ENCODE assay signal across 1 cellular context in the genomic region with DNA sequence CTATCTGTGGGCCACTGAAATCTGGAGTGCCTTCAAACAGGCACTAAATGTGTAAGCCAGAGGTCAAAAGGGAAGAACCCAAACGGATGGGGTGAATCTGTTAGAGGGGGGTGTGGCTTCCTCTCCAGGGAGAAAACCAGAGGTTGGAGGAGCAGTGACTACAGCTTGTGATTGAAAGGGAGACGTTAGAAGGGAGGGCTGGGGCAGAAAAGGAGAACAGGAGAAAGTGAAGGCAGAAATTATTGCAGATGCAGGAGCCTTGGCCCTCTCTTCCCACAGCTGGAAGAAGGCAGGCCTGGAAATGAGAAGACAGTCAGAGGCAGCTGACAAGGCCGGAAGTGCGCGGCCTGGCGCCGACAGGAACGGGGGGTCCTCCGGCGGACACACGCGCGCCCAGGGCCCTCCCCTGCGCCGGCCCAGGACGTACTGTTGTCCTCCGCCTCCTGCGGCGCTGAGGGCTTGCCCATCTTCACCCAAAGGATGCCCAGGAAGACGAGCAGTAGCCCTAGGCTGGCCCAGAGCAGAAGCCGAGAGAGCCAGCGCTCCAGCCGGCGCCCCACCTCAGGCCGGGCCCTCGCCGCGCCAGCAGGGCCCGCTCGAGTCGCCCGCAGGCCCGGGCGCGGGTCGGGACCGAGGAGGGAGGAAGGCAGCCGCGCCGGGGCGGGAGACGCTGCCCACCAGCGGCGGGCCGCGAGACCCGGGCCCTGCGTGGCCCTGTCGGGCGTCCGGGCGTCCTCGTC.
A peak's percentile ranks its signal among the peaks of the same experiment; 100 is the strongest.
TF ChIP-seq lines count a peak whose summit lies in the region.

No MANE protein-coding gene starts in this region.

TF ChIP-seq in HepG2, 621 proteins besides CTCF, POLR2A, EP300 and RAD21 (continued from another document and continues in another):
- TF ChIP-seq, protein P1, sequence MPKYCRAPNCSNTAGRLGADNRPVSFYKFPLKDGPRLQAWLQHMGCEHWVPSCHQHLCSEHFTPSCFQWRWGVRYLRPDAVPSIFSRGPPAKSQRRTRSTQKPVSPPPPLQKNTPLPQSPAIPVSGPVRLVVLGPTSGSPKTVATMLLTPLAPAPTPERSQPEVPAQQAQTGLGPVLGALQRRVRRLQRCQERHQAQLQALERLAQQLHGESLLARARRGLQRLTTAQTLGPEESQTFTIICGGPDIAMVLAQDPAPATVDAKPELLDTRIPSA (CRISPR knock-in tag; IDR thresholded peaks at IDR 0.05; ENCODE audit: borderline replicate concordance), result no peak
- TF ChIP-seq NKX3-1 (CRISPR knock-in tag; IDR thresholded peaks at IDR 0.05), result peak; percentile 33; the same call in 1 of the 2 replicates
- TF ChIP-seq ZNF552 (CRISPR knock-in tag; IDR thresholded peaks at IDR 0.05; ENCODE audit: borderline replicate concordance), result no peak
- 0 out of 2 replicates have a peak, but pooled peaks have one; percentile 61 for TF ChIP-seq HIVEP1 (CRISPR knock-in tag; IDR thresholded peaks at IDR 0.05)
- 0 out of 2 replicates have a peak, but pooled peaks have one; percentile 24 for TF ChIP-seq ZBTB1 (CRISPR knock-in tag; IDR thresholded peaks at IDR 0.05; ENCODE audit: borderline replicate concordance)
- TF ChIP-seq ZNF841 (CRISPR knock-in tag; IDR thresholded peaks at IDR 0.05; ENCODE audit: borderline replicate concordance), result no peak
- TF ChIP-seq, protein P2, sequence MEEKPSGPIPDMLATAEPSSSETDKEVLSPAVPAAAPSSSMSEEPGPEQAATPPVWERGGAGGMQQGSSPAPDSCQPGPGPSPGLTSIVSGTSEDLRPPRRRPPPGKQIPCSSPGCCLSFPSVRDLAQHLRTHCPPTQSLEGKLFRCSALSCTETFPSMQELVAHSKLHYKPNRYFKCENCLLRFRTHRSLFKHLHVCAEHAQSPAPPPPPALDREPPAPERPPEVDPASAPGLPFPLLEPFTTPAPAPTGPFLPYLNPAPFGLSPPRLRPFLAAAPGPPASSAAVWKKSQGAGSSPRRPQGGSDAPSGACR (CRISPR knock-in tag; IDR thresholded peaks at IDR 0.05), result peak; percentile 59; the same call in 1 of the 2 replicates
- no peak; the same call in 1 of the 2 replicates for TF ChIP-seq ZNF143 (CRISPR knock-in tag; IDR thresholded peaks at IDR 0.05)
- TF ChIP-seq SAP130 (CRISPR knock-in tag; IDR thresholded peaks at IDR 0.05; ENCODE audit: low read depth), result peak; percentile 93
- no peak for TF ChIP-seq NBN (conservative IDR thresholded peaks at IDR 0.05)
- TF ChIP-seq, protein P3, sequence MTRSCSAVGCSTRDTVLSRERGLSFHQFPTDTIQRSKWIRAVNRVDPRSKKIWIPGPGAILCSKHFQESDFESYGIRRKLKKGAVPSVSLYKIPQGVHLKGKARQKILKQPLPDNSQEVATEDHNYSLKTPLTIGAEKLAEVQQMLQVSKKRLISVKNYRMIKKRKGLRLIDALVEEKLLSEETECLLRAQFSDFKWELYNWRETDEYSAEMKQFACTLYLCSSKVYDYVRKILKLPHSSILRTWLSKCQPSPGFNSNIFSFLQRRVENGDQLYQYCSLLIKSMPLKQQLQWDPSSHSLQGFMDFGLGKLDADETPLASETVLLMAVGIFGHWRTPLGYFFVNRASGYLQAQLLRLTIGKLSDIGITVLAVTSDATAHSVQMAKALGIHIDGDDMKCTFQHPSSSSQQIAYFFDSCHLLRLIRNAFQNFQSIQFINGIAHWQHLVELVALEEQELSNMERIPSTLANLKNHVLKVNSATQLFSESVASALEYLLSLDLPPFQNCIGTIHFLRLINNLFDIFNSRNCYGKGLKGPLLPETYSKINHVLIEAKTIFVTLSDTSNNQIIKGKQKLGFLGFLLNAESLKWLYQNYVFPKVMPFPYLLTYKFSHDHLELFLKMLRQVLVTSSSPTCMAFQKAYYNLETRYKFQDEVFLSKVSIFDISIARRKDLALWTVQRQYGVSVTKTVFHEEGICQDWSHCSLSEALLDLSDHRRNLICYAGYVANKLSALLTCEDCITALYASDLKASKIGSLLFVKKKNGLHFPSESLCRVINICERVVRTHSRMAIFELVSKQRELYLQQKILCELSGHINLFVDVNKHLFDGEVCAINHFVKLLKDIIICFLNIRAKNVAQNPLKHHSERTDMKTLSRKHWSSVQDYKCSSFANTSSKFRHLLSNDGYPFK (CRISPR knock-in tag; IDR thresholded peaks at IDR 0.05; ENCODE audit: borderline replicate concordance), result peak; percentile 67; the same call in 1 of the 2 replicates
- no peak for TF ChIP-seq CENPT (CRISPR knock-in tag; IDR thresholded peaks at IDR 0.05; ENCODE audit: low read depth)
- TF ChIP-seq GLI4 (CRISPR knock-in tag; IDR thresholded peaks at IDR 0.05; ENCODE audit: borderline replicate concordance), result 0 out of 2 replicates have a peak, but pooled peaks have one; percentile 32
- TF ChIP-seq KMT2A (CRISPR knock-in tag; IDR thresholded peaks at IDR 0.05), result peak; percentile 78
- no peak for TF ChIP-seq ZFP90 (CRISPR knock-in tag; IDR thresholded peaks at IDR 0.05; ENCODE audit: borderline replicate concordance)
- no peak for TF ChIP-seq CHD4 (IDR thresholded peaks at IDR 0.05; ENCODE audit: borderline replicate concordance, low read length)
- TF ChIP-seq TOPORS (CRISPR knock-in tag; IDR thresholded peaks at IDR 0.05), result no peak
- TF ChIP-seq ZNF839 (CRISPR knock-in tag; IDR thresholded peaks at IDR 0.05; ENCODE audit: borderline replicate concordance), result no peak
- TF ChIP-seq, protein P4, sequence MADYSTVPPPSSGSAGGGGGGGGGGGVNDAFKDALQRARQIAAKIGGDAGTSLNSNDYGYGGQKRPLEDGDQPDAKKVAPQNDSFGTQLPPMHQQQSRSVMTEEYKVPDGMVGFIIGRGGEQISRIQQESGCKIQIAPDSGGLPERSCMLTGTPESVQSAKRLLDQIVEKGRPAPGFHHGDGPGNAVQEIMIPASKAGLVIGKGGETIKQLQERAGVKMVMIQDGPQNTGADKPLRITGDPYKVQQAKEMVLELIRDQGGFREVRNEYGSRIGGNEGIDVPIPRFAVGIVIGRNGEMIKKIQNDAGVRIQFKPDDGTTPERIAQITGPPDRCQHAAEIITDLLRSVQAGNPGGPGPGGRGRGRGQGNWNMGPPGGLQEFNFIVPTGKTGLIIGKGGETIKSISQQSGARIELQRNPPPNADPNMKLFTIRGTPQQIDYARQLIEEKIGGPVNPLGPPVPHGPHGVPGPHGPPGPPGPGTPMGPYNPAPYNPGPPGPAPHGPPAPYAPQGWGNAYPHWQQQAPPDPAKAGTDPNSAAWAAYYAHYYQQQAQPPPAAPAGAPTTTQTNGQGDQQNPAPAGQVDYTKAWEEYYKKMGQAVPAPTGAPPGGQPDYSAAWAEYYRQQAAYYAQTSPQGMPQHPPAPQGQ (CRISPR knock-in tag; IDR thresholded peaks at IDR 0.05; ENCODE audit: borderline replicate concordance), result no peak
- TF ChIP-seq PPARG (CRISPR knock-in tag; conservative IDR thresholded peaks at IDR 0.05), result 0 out of 2 replicates have a peak, but pooled peaks have one; percentile 10
- TF ChIP-seq, protein P5, sequence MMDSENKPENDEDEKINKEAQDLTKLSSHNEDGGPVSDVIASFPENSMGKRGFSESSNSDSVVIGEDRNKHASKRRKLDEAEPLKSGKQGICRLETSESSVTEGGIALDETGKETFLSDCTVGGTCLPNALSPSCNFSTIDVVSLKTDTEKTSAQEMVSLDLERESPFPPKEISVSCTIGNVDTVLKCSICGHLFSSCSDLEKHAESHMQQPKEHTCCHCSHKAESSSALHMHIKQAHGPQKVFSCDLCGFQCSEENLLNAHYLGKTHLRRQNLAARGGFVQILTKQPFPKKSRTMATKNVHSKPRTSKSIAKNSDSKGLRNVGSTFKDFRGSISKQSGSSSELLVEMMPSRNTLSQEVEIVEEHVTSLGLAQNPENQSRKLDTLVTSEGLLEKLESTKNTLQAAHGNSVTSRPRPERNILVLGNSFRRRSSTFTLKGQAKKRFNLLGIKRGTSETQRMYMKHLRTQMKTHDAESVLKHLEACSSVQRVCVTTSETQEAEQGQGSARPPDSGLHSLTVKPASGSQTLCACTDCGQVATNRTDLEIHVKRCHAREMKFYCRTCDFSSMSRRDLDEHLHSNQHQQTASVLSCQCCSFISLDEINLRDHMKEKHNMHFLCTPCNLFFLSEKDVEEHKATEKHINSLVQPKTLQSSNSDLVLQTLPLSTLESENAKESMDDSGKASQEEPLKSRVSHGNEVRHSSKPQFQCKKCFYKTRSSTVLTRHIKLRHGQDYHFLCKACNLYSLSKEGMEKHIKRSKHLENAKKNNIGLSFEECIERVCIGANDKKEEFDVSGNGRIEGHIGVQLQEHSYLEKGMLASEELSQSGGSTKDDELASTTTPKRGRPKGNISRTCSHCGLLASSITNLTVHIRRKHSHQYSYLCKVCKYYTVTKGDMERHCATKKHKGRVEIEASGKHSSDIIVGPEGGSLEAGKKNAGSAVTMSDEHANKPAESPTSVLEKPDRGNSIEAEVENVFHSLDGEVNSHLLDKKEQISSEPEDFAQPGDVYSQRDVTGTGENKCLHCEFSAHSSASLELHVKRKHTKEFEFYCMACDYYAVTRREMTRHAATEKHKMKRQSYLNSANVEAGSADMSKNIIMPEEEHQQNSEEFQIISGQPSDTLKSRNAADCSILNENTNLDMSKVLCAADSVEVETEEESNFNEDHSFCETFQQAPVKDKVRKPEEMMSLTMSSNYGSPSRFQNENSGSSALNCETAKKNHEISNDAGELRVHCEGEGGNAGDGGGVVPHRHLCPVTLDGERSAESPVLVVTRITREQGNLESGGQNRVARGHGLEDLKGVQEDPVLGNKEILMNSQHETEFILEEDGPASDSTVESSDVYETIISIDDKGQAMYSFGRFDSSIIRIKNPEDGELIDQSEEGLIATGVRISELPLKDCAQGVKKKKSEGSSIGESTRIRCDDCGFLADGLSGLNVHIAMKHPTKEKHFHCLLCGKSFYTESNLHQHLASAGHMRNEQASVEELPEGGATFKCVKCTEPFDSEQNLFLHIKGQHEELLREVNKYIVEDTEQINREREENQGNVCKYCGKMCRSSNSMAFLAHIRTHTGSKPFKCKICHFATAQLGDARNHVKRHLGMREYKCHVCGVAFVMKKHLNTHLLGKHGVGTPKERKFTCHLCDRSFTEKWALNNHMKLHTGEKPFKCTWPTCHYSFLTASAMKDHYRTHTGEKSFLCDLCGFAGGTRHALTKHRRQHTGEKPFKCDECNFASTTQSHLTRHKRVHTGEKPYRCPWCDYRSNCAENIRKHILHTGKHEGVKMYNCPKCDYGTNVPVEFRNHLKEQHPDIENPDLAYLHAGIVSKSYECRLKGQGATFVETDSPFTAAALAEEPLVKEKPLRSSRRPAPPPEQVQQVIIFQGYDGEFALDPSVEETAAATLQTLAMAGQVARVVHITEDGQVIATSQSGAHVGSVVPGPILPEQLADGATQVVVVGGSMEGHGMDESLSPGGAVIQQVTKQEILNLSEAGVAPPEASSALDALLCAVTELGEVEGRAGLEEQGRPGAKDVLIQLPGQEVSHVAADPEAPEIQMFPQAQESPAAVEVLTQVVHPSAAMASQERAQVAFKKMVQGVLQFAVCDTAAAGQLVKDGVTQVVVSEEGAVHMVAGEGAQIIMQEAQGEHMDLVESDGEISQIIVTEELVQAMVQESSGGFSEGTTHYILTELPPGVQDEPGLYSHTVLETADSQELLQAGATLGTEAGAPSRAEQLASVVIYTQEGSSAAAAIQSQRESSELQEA (CRISPR knock-in tag; IDR thresholded peaks at IDR 0.05; ENCODE audit: not compliant biosample characterization), result peak; percentile 34
- TF ChIP-seq ZNF605 (CRISPR knock-in tag; IDR thresholded peaks at IDR 0.05), result peak; percentile 83
- TF ChIP-seq DMAP1 (CRISPR knock-in tag; IDR thresholded peaks at IDR 0.05), result peak; percentile 26; the same call in 1 of the 2 replicates
- TF ChIP-seq, protein P6, sequence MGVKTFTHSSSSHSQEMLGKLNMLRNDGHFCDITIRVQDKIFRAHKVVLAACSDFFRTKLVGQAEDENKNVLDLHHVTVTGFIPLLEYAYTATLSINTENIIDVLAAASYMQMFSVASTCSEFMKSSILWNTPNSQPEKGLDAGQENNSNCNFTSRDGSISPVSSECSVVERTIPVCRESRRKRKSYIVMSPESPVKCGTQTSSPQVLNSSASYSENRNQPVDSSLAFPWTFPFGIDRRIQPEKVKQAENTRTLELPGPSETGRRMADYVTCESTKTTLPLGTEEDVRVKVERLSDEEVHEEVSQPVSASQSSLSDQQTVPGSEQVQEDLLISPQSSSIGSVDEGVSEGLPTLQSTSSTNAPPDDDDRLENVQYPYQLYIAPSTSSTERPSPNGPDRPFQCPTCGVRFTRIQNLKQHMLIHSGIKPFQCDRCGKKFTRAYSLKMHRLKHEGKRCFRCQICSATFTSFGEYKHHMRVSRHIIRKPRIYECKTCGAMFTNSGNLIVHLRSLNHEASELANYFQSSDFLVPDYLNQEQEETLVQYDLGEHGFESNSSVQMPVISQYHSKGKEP (CRISPR knock-in tag; IDR thresholded peaks at IDR 0.05), result no peak
- TF ChIP-seq, protein P7, sequence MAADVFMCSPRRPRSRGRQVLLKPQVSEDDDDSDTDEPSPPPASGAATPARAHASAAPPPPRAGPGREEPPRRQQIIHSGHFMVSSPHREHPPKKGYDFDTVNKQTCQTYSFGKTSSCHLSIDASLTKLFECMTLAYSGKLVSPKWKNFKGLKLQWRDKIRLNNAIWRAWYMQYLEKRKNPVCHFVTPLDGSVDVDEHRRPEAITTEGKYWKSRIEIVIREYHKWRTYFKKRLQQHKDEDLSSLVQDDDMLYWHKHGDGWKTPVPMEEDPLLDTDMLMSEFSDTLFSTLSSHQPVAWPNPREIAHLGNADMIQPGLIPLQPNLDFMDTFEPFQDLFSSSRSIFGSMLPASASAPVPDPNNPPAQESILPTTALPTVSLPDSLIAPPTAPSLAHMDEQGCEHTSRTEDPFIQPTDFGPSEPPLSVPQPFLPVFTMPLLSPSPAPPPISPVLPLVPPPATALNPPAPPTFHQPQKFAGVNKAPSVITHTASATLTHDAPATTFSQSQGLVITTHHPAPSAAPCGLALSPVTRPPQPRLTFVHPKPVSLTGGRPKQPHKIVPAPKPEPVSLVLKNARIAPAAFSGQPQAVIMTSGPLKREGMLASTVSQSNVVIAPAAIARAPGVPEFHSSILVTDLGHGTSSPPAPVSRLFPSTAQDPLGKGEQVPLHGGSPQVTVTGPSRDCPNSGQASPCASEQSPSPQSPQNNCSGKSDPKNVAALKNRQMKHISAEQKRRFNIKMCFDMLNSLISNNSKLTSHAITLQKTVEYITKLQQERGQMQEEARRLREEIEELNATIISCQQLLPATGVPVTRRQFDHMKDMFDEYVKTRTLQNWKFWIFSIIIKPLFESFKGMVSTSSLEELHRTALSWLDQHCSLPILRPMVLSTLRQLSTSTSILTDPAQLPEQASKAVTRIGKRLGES (CRISPR knock-in tag; IDR thresholded peaks at IDR 0.05; ENCODE audit: borderline replicate concordance), result no peak; the same call in 1 of the 2 replicates
- no peak for TF ChIP-seq HMG20A (CRISPR knock-in tag; IDR thresholded peaks at IDR 0.05; ENCODE audit: borderline replicate concordance)
- TF ChIP-seq KMT2B (CRISPR knock-in tag; IDR thresholded peaks at IDR 0.05), result peak; percentile 51; the same call in 1 of the 2 replicates
- TF ChIP-seq POGZ (CRISPR knock-in tag; IDR thresholded peaks at IDR 0.05), result no peak
- no peak; the same call in 1 of the 2 replicates for TF ChIP-seq ZNF225 (CRISPR knock-in tag; IDR thresholded peaks at IDR 0.05)
- TF ChIP-seq ZNF17 (CRISPR knock-in tag; IDR thresholded peaks at IDR 0.05), result no peak
